Comparison of ENCODE assay signal across 1 cellular context in the genomic region with DNA sequence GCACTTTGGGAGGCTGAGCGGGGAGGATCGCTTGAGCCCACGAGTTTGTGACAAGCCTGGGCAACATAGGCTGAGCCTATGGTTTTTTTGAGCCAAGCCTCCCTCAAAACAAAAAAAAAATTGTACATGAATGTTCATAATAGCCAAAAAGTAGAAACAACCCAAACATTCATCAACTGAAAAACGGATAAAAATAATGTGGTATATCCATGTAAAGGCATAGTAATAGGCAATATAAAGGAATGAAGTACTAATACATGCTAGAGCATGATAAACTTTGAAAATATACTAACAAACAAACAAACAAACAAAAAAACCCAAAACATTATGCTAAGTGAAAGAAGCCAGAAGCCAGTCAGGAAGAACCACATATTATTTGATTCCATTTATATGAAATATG.
TF ChIP-seq lines count a peak whose summit lies in the region.

No MANE protein-coding gene starts in this region.

TF ChIP-seq in K562, 482 proteins besides CTCF, POLR2A, EP300 and RAD21:
- TF ChIP-seq, protein P1, sequence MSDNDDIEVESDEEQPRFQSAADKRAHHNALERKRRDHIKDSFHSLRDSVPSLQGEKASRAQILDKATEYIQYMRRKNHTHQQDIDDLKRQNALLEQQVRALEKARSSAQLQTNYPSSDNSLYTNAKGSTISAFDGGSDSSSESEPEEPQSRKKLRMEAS (CRISPR knock-in tag; IDR thresholded peaks at IDR 0.05): no peak
- no peak for TF ChIP-seq CBX1 (IDR thresholded peaks at IDR 0.05; ENCODE audit: low read depth)
- TF ChIP-seq DDX20 (tag; IDR thresholded peaks at IDR 0.05; ENCODE audit: low read depth): no peak
- TF ChIP-seq ZFX (CRISPR knock-in tag; IDR thresholded peaks at IDR 0.05): no peak
- TF ChIP-seq ZNF592 (IDR thresholded peaks at IDR 0.05): no peak
- TF ChIP-seq, protein P2, sequence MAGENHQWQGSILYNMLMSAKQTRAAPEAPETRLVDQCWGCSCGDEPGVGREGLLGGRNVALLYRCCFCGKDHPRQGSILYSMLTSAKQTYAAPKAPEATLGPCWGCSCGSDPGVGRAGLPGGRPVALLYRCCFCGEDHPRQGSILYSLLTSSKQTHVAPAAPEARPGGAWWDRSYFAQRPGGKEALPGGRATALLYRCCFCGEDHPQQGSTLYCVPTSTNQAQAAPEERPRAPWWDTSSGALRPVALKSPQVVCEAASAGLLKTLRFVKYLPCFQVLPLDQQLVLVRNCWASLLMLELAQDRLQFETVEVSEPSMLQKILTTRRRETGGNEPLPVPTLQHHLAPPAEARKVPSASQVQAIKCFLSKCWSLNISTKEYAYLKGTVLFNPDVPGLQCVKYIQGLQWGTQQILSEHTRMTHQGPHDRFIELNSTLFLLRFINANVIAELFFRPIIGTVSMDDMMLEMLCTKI (IDR thresholded peaks at IDR 0.05; ENCODE audit: partially characterized antibody): no peak
- no peak for TF ChIP-seq PTTG1 (tag; IDR thresholded peaks at IDR 0.05; ENCODE audit: low read depth)
- no peak for TF ChIP-seq NFE2 (IDR thresholded peaks at IDR 0.05; ENCODE audit: low read depth)
- TF ChIP-seq GMEB1 (CRISPR knock-in tag; IDR thresholded peaks at IDR 0.05): no peak
- no peak for TF ChIP-seq EHMT2 (IDR thresholded peaks at IDR 0.05)
- TF ChIP-seq KLF13 (tag; IDR thresholded peaks at IDR 0.05; ENCODE audit: borderline replicate concordance, low read depth): no peak
- TF ChIP-seq NR2F6 (CRISPR knock-in tag; IDR thresholded peaks at IDR 0.05): no peak
- TF ChIP-seq RCOR1 (IDR thresholded peaks at IDR 0.05; ENCODE audit: borderline replicate concordance in 1 of 2, low read depth in 2 of 2, low read length in 2 of 2): no peak
- no peak for TF ChIP-seq STAG1 (CRISPR knock-in tag; IDR thresholded peaks at IDR 0.05; ENCODE audit: borderline replicate concordance)
- TF ChIP-seq SIN3A (IDR thresholded peaks at IDR 0.05; ENCODE audit: borderline replicate concordance in 2 of 2, control insufficient read depth in 1 of 2, low read depth in 2 of 2, low read length in 2 of 2): no peak
- TF ChIP-seq ESRRB (CRISPR knock-in tag; IDR thresholded peaks at IDR 0.05; ENCODE audit: borderline replicate concordance): no peak
